ENCODE assay signal across 16 cellular contexts in genomic region chr16:57111420-57111819, GRCh38. TPM values are rescaled to one million over a fixed set of nuclear protein-coding genes. Genes with fewer than 3 reads are reported as not detected.
DNase-seq lines count a peak whose midpoint lies in the region; ATAC-seq and TF ChIP-seq lines count a peak whose summit lies in the region.
"Had no signal": no experiment of that assay in that cellular context is flagged by ENCODE, and none has a peak within 500 bp of the region (broad histone marks: within the 10 kb centered on the region; RNA-seq: fewer than 3 reads in every experiment).

No MANE protein-coding gene starts in this region.

- no peak overlapping the region for H2BK5ac ChIP-seq in H9 (ENCODE audit: insufficient read length, low read length)

- H2AK5ac ChIP-seq in H9 (ENCODE audit: insufficient read length, low read length), result no peak overlapping the region

- H3K4me2 ChIP-seq in osteoblast (ENCODE audit: insufficient read depth, low read length) (no peak overlapping the region), H9 (ENCODE audit: insufficient read depth, insufficient read length, low read length) (no peak overlapping the region)
- H3K4me2 ChIP-seq: A549, GM23338 had no signal

- no peak overlapping the region for H2BK15ac ChIP-seq in H9 (ENCODE audit: low read depth, low read length)

- no peak overlapping the region for H3T11ph ChIP-seq in H9 (ENCODE audit: low read length)

- peak; percentile 53 for DNase-seq in choroid plexus epithelial cell (ENCODE audit: low read depth)
- peak; percentile 64 for DNase-seq in osteoblast (ENCODE audit: insufficient read length, low spot score, missing footprints)
- no peak for DNase-seq in activated T-cell treated with anti-CD3 and anti-CD28 coated beads, Interleukin-2, amount 50 U/mL, for 48 hours
- DNase-seq in activated naive CD8-positive, alpha-beta T cell treated with anti-CD3 and anti-CD28 coated beads, Interleukin-2, amount 50 U/mL, for 24 hours, result no peak
- no peak for DNase-seq in H9
- DNase-seq: BE2C; Caco-2; CD8-positive, alpha-beta memory T cell; DND-41; GDM1; H7 had no signal

- CTCF ChIA-PET in HEK293 (lab: Yijun Ruan, JAX), result no interaction called here

- TF ChIP-seq CTCF in HEK293 (tag by site-specific recombination; IDR thresholded peaks at IDR 0.05) (no peak), choroid plexus epithelial cell (conservative IDR thresholded peaks at IDR 0.05; ENCODE audit: low read depth, low read length) (no peak), osteoblast (IDR thresholded peaks at IDR 0.05; ENCODE audit: extremely low read depth, low read depth, low read length) (no peak), H9 (conservative IDR thresholded peaks at IDR 0.05) (no peak)

- no peak overlapping the region for H3K4me3 ChIP-seq in HEK293 (ENCODE audit: low read depth, low read length)
- H3K4me3 ChIP-seq in choroid plexus epithelial cell (ENCODE audit: low read depth, low read length), result no peak overlapping the region
- H3K4me3 ChIP-seq in osteoblast (ENCODE audit: insufficient read depth, low read length), result no peak overlapping the region
- H3K4me3 ChIP-seq: A549, GM23338 had no signal

- H3K27me3 ChIP-seq in osteoblast (ENCODE audit: insufficient read depth, low read length) (no peaks in the 10 kb centered on the region), H9 (ENCODE audit: insufficient read depth, low read length) (no peaks in the 10 kb centered on the region)
- H3K27me3 ChIP-seq: BE2C had no signal

- H3K23ac ChIP-seq in H9 (ENCODE audit: insufficient read length, low read depth, low read length), result no peak overlapping the region

- peaks cover 9% of the 10 kb centered on the region for H3K4me1 Mint-ChIP-seq in activated naive CD8-positive, alpha-beta T cell treated with anti-CD3 and anti-CD28 coated beads, Interleukin-2, amount 50 U/mL, for 24 hours
- peaks cover 12 to 28% of the 10 kb centered on the region in 2 experiments for H3K4me1 Mint-ChIP-seq in H9

- H3K27ac ChIP-seq in HEK293 (ENCODE audit: extremely low read depth, low read depth, low read length) (no peak overlapping the region), osteoblast (ENCODE audit: low read depth, low read length) (no peak overlapping the region), H9 (ENCODE audit: insufficient read length, low read depth, low read length) (no peak overlapping the region)
- H3K27ac ChIP-seq: A549 had no signal

- no peak overlapping the region for H4K91ac ChIP-seq in H9 (ENCODE audit: insufficient read length, low read depth, low read length)

- H3K27me3 Mint-ChIP-seq in activated naive CD8-positive, alpha-beta T cell treated with anti-CD3 and anti-CD28 coated beads, Interleukin-2, amount 50 U/mL, for 24 hours, result no peaks in the 10 kb centered on the region
- H3K27me3 Mint-ChIP-seq in H9 (ENCODE audit: low read depth), result peaks cover 1% of the 10 kb centered on the region; the same call in 1 of the 2 replicates
- H3K27me3 Mint-ChIP-seq: CD8-positive, alpha-beta memory T cell had no signal

- H3K9me3 Mint-ChIP-seq in activated naive CD8-positive, alpha-beta T cell treated with anti-CD3 and anti-CD28 coated beads, Interleukin-2, amount 50 U/mL, for 24 hours, result no peaks in the 10 kb centered on the region
- H3K9me3 Mint-ChIP-seq in H9, result no peaks in the 10 kb centered on the region
- H3K9me3 Mint-ChIP-seq: CD8-positive, alpha-beta memory T cell; GM23338 had no signal

- H3K23me2 ChIP-seq in H9 (ENCODE audit: insufficient read length, low read depth, low read length, poor library complexity, severe bottlenecking), result no peaks in the 10 kb centered on the region

- H2BK20ac ChIP-seq in H9 (ENCODE audit: low read depth, low read length, poor library complexity, severe bottlenecking), result no peak overlapping the region

- no peak overlapping the region for H3K56ac ChIP-seq in H9 (ENCODE audit: insufficient read length, low read depth, low read length)

- no peak overlapping the region for H3K4me3 Mint-ChIP-seq in activated naive CD8-positive, alpha-beta T cell treated with anti-CD3 and anti-CD28 coated beads, Interleukin-2, amount 50 U/mL, for 24 hours
- H3K4me3 Mint-ChIP-seq in H9, result no peak overlapping the region
- H3K4me3 Mint-ChIP-seq: CD8-positive, alpha-beta memory T cell; GM23338 had no signal

- WGBS in H9 (ENCODE audit: extremely low coverage, insufficient read length, low lambda C conversion rate), result no CpG with 5 or more reads among the region's 2 CpGs

- H3K14ac ChIP-seq in H9 (ENCODE audit: insufficient read depth, low read length), result no peak overlapping the region

- H3K4me1 ChIP-seq in HEK293 (ENCODE audit: control insufficient read depth, insufficient read depth, low read length), result peaks cover 3% of the 10 kb centered on the region; the same call in 1 of the 2 replicates
- peaks cover 18% of the 10 kb centered on the region for H3K4me1 ChIP-seq in osteoblast (ENCODE audit: insufficient read depth, low read length)
- peaks cover 6% of the 10 kb centered on the region for H3K4me1 ChIP-seq in H9 (ENCODE audit: insufficient read depth, low read length)

- H4K8ac ChIP-seq in H9 (replicated peaks; ENCODE audit: insufficient read length, low read depth, low read length), result no peak overlapping the region

- H3K9me3 ChIP-seq in HEK293 (ENCODE audit: control insufficient read depth, insufficient read depth, low read depth, low read length) (no peaks in the 10 kb centered on the region), osteoblast (ENCODE audit: low read depth, low read length) (no peaks in the 10 kb centered on the region), H9 (ENCODE audit: control insufficient read depth, low read depth, low read length) (no peaks in the 10 kb centered on the region)
- H3K9me3 ChIP-seq: A549, BE2C, Caco-2 had no signal

- no peak overlapping the region for H2BK12ac ChIP-seq in H9 (ENCODE audit: insufficient read length, low read depth, low read length)

- H3K27ac Mint-ChIP-seq in activated naive CD8-positive, alpha-beta T cell treated with anti-CD3 and anti-CD28 coated beads, Interleukin-2, amount 50 U/mL, for 24 hours, result no peak overlapping the region
- no peak overlapping the region for H3K27ac Mint-ChIP-seq in H9
- H3K27ac Mint-ChIP-seq: GM23338 had no signal

- no peak overlapping the region for H4K5ac ChIP-seq in H9 (ENCODE audit: insufficient read length, low read depth, low read length)

- peaks cover 0 to 3% of the 10 kb centered on the region in 2 experiments; a peak in 1 of 3 replicates for H3K36me3 ChIP-seq in HEK293 (ENCODE audit: control insufficient read depth in 2 of 2, insufficient read depth in 1 of 2, low read length in 2 of 2)
- H3K36me3 ChIP-seq in osteoblast (ENCODE audit: insufficient read depth, low read length), result no peaks in the 10 kb centered on the region
- H3K36me3 ChIP-seq: BE2C had no signal

- ATAC-seq in activated naive CD8-positive, alpha-beta T cell treated with anti-CD3 and anti-CD28 coated beads, Interleukin-2, amount 50 U/mL, for 24 hours, result no peak
- ATAC-seq in HG03280 (IDR thresholded peaks at IDR 0.05; ENCODE audit: unreplicated experiment), result no peak
- ATAC-seq: A549, GM23338, HepG2 had no signal

- H3K79me1 ChIP-seq in H9 (ENCODE audit: insufficient read depth, low read depth, low read length, poor library complexity, severe bottlenecking), result no peaks in the 10 kb centered on the region

- H3K79me2 ChIP-seq in osteoblast (ENCODE audit: insufficient read depth, low read length), result no peaks in the 10 kb centered on the region
- no peaks in the 10 kb centered on the region for H3K79me2 ChIP-seq in H9 (ENCODE audit: insufficient read depth, low read length)

- H3K4ac ChIP-seq in H9 (ENCODE audit: low read depth, low read length), result no peak overlapping the region

- H2AFZ ChIP-seq in osteoblast (ENCODE audit: low read length) (no peak overlapping the region), H9 (ENCODE audit: low read length) (no peak overlapping the region)
- H2AFZ ChIP-seq: GM23338 had no signal

- H4K20me1 ChIP-seq in osteoblast (ENCODE audit: insufficient read depth, low read length) (peaks cover 5% of the 10 kb centered on the region), H9 (ENCODE audit: control insufficient read depth, insufficient read depth, insufficient read length) (no peaks in the 10 kb centered on the region)

- no peak overlapping the region for H3K9ac ChIP-seq in H9 (ENCODE audit: extremely low read depth, insufficient read length, low read length)

- H3K18ac ChIP-seq in H9 (ENCODE audit: insufficient read length, low read depth, low read length), result no peak overlapping the region

- H2BK120ac ChIP-seq in H9 (ENCODE audit: low read depth, low read length, poor library complexity, severe bottlenecking), result no peak overlapping the region

- POLR2A ChIA-PET in HEK293 (lab: Yijun Ruan, JAX), result no interaction called here

- no peaks in the 10 kb centered on the region for H3K36me3 Mint-ChIP-seq in activated naive CD8-positive, alpha-beta T cell treated with anti-CD3 and anti-CD28 coated beads, Interleukin-2, amount 50 U/mL, for 24 hours (ENCODE audit: low read depth)
- no peaks in the 10 kb centered on the region for H3K36me3 Mint-ChIP-seq in H9 (ENCODE audit: insufficient read depth in 1 of 3, low read depth in 3 of 3)

TF ChIP-seq in HEK293, 187 proteins besides CTCF, POLR2A, EP300 and RAD21:
- TF ChIP-seq ZFP3 (tag by site-specific recombination; IDR thresholded peaks at IDR 0.05; ENCODE audit: low read depth), result no peak
- TF ChIP-seq GLIS2 (tag by site-specific recombination; IDR thresholded peaks at IDR 0.05), result no peak
- peak; percentile 56; the same call in 1 of the 2 replicates for TF ChIP-seq ZNF768 (tag by site-specific recombination; IDR thresholded peaks at IDR 0.05)
- TF ChIP-seq MZF1 (tag by site-specific recombination; IDR thresholded peaks at IDR 0.05; ENCODE audit: borderline replicate concordance), result no peak
- no peak for TF ChIP-seq ZBTB49 (tag by site-specific recombination; IDR thresholded peaks at IDR 0.05; ENCODE audit: low read depth)

RNA-seq across cellular contexts. Expression of gene CPNE2, which starts 19.0 kb away (rescaled TPM):
- total RNA-seq in osteoblast (11.6 and 15.3 TPM in 2 replicates), H9 (2021) (8.0 and 8.1 TPM in 2 replicates)

Comparison
In these comparisons a context has a peak if more than half of its experiments do, and no peak if none do; other contexts are left out.
1. DNase-seq: peak in choroid plexus epithelial cell (single experiment) and osteoblast (single experiment); none in activated T-cell treated with anti-CD3 and anti-CD28 coated beads, Interleukin-2, amount 50 U/mL, for 48 hours (0 of 2), activated naive CD8-positive, alpha-beta T cell treated with anti-CD3 and anti-CD28 coated beads, Interleukin-2, amount 50 U/mL, for 24 hours (single experiment) and H9 (single experiment).